14 cellular contexts compared by ENCODE assay signal in the genomic region with DNA sequence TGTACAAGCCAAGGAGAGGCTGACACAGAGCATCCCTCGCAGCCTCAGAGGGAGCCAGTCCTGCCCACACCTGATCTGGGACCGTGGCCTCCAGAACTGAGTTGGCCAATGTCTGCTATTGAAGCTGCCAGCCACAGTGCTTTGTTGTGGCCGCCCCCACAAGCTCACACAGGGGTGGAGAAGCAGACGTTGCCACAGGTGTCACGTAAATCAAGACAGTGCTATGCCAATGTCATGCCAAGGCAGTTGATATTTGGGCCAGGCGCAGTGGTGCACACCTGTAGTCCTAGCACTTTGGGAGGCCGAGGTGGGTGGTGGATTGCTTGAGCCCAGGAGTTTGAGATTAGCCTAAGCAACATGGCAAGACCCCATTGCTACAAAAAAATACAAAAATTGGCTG. TPM values are rescaled to one million over a fixed set of nuclear protein-coding genes. Genes with fewer than 3 reads are reported as not detected.
DNase-seq lines count a peak whose midpoint lies in the region; TF ChIP-seq lines count a peak whose summit lies in the region.
"Had no signal": no experiment of that assay in that cellular context is flagged by ENCODE, and none has a peak within 500 bp of the region (broad histone marks: within the 10 kb centered on the region; RNA-seq: fewer than 3 reads in every experiment).

No MANE protein-coding gene starts in this region.

- peaks cover under 1% of the 10 kb centered on the region for H3K36me3 ChIP-seq in thymus (ENCODE audit: control insufficient read depth, insufficient read depth)
- H3K36me3 ChIP-seq: pancreas, uterus had no signal

- peaks cover 3% of the 10 kb centered on the region for H3K36me3 Mint-ChIP-seq in activated naive CD4-positive, alpha-beta T cell treated with anti-CD3 and anti-CD28 coated beads for 36 hours (ENCODE audit: low read depth)
- peaks cover 5% of the 10 kb centered on the region for H3K36me3 Mint-ChIP-seq in chondrocyte (ENCODE audit: low read depth)

- DNase-seq in activated naive CD4-positive, alpha-beta T cell treated with Interleukin-2 at 50 U/mL for 16 hours = peak; percentile 19
- no peak for DNase-seq in activated naive CD4-positive, alpha-beta T cell treated with anti-CD3 and anti-CD28 coated beads for 36 hours
- DNase-seq in T-helper 9 cell (peak; percentile 38), chondrocyte (ENCODE audit: low spot score) (peak; percentile 75), NCI-H1048 (lab: John Stamatoyannopoulos, UW) (no peak), NCI-H2107 treated with DMSO at 0.1 percent for 48 hours (lab: John Stamatoyannopoulos, UW; ENCODE audit: unreplicated experiment) (no peak), D341Med (ENCODE audit: low spot score) (no peak)
- DNase-seq: KG1, mesendoderm, NCI-H2029, uterus had no signal

- H3K9me3 ChIP-seq in thymus (ENCODE audit: control insufficient read depth) = peaks cover 7% of the 10 kb centered on the region
- H3K9me3 ChIP-seq: pancreas, uterus had no signal

- H3K4me3 Mint-ChIP-seq in activated naive CD4-positive, alpha-beta T cell treated with anti-CD3 and anti-CD28 coated beads for 36 hours = no peak overlapping the region
- H3K4me3 Mint-ChIP-seq in chondrocyte (ENCODE audit: unreplicated experiment) = no peak overlapping the region

- H3K4me3 ChIP-seq in thymus (ENCODE audit: low read length) = no peak overlapping the region
- H3K4me3 ChIP-seq: pancreas, uterus had no signal

- WGBS in thymus = 8% methylated on average over 7 of the region's 7 CpGs

- TF ChIP-seq CTCF in chondrocyte (IDR thresholded peaks at IDR 0.05) = no peak

- H3K27ac Mint-ChIP-seq in activated naive CD4-positive, alpha-beta T cell treated with anti-CD3 and anti-CD28 coated beads for 36 hours = no peak overlapping the region
- no peak overlapping the region for H3K27ac Mint-ChIP-seq in chondrocyte (ENCODE audit: unreplicated experiment)

- H3K27me3 ChIP-seq in thymus (ENCODE audit: control insufficient read depth, insufficient read depth) = no peaks in the 10 kb centered on the region
- H3K27me3 ChIP-seq: pancreas, uterus had no signal

- CTCF ChIA-PET in activated naive CD4-positive, alpha-beta T cell treated with anti-CD3 and anti-CD28 coated beads for 36 hours (lab: Charles Lee) = no interaction called here

- peak overlapping the region; percentile 73 for H3K27ac ChIP-seq in thymus (ENCODE audit: low read depth)
- H3K27ac ChIP-seq: pancreas, uterus, WERI-Rb-1 had no signal

- H3K4me1 ChIP-seq in thymus (ENCODE audit: control insufficient read depth, insufficient read depth, low read length) = peaks cover 32% of the 10 kb centered on the region
- H3K4me1 ChIP-seq: uterus had no signal

- H3K4me1 Mint-ChIP-seq in activated naive CD4-positive, alpha-beta T cell treated with anti-CD3 and anti-CD28 coated beads for 36 hours (ENCODE audit: low read depth) = peaks cover 71% of the 10 kb centered on the region
- no peaks in the 10 kb centered on the region for H3K4me1 Mint-ChIP-seq in chondrocyte (ENCODE audit: low read depth)

- intact Hi-C loops in activated naive CD4-positive, alpha-beta T cell treated with anti-CD3 and anti-CD28 coated beads for 36 hours (cut with micrococcal nuclease) = loop anchor here (10.0 kb wide), 1 partner anchor 483 kb away; a partner anchor contains a TSS

- no peaks in the 10 kb centered on the region for H3K27me3 Mint-ChIP-seq in activated naive CD4-positive, alpha-beta T cell treated with anti-CD3 and anti-CD28 coated beads for 36 hours (ENCODE audit: low read depth)
- H3K27me3 Mint-ChIP-seq in chondrocyte (ENCODE audit: low read depth) = peaks cover 11% of the 10 kb centered on the region

- H3K9me3 Mint-ChIP-seq in activated naive CD4-positive, alpha-beta T cell treated with anti-CD3 and anti-CD28 coated beads for 36 hours = peaks cover 9% of the 10 kb centered on the region
- peaks cover 12% of the 10 kb centered on the region for H3K9me3 Mint-ChIP-seq in chondrocyte (ENCODE audit: low read depth)

RNA-seq across cellular contexts. Expression of a gene that starts 17.3 kb away (rescaled TPM):
- 10 to 100 TPM; 10.1 to 13.1 TPM for total RNA-seq in activated naive CD4-positive, alpha-beta T cell treated with anti-CD3 and anti-CD28 coated beads for 36 hours
- total RNA-seq in chondrocyte = not detected in 3 replicates
- 1.9 TPM for polyA plus RNA-seq in thymus
- polyA plus RNA-seq: pancreas had no signal

RNA-seq across cellular contexts. Expression of a gene that starts 32.7 kb away (rescaled TPM):
- 10 to 100 TPM; 48.0 to 48.5 TPM for total RNA-seq in activated naive CD4-positive, alpha-beta T cell treated with anti-CD3 and anti-CD28 coated beads for 36 hours
- 75.8 to 108 TPM (median 81.6 TPM) in 3 replicates for total RNA-seq in chondrocyte
- 60.7 TPM for polyA plus RNA-seq in thymus

Comparison
In these comparisons a context has a peak if more than half of its experiments do, and no peak if none do; other contexts are left out.
1. DNase-seq: peak in activated naive CD4-positive, alpha-beta T cell treated with Interleukin-2 at 50 U/mL for 16 hours (single experiment), T-helper 9 cell (single experiment) and chondrocyte (single experiment); none in activated naive CD4-positive, alpha-beta T cell treated with anti-CD3 and anti-CD28 coated beads for 36 hours (single experiment), NCI-H1048 (single experiment), NCI-H2107 treated with DMSO at 0.1 percent for 48 hours (single experiment) and D341Med (single experiment).
2. RNA of a gene that starts 17.3 kb away (total RNA-seq): 10.1 to 13.1 TPM in activated naive CD4-positive, alpha-beta T cell treated with anti-CD3 and anti-CD28 coated beads for 36 hours; not detected in chondrocyte; every median in the first group is over 10 times any median in the second.